8 cellular contexts compared by ENCODE assay signal in the genomic region with DNA sequence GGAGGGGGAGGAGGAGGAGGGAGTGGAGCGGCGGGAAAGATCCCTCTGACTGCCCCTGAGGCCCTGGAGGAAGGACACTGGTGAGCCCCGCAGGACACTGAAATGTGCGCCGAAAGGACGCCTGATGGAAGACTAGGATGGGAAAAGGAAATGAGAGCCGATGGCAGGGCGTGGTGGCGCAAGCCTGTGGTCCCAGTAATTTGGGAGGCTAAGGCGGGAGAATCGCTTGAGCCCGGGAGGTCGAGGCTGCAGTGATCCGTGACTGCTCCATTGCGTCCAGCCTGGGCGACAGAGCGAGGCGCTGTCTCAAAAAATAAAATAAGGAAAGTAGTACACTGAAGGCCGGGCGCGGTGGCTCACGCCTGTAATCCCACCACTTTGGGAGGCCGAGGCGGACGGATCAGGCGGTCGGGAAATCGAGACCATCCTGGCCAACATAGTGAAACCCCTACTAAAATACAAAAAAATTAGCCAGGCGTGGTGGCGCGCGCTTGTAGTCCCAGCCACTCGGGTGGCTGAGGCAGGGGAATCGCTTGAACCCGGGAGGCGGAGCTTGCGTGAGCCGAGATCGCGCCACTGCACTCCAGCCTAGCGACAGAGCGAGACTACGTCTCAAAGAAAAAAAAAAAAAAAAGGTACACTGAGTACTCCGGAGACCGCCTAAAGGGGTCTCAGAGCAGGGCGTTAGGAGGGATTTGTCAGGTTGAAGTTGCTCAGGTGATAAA. TPM values are rescaled to one million over a fixed set of nuclear protein-coding genes. Genes with fewer than 3 reads are reported as not detected.
DNase-seq lines count a peak whose midpoint lies in the region; TF ChIP-seq lines count a peak whose summit lies in the region.

No MANE protein-coding gene starts in this region.

- peak overlapping the region; percentile 99 for H3K27ac ChIP-seq in rectal smooth muscle tissue (ENCODE audit: low read depth, low read length)

- peak overlapping the region; percentile 98 for H3K9ac ChIP-seq in rectal smooth muscle tissue (ENCODE audit: low read length)

- in situ Hi-C loops in G401 (cut with HindIII; ENCODE audit: low sequenced_read_pairs): no loop called here
- in situ Hi-C loops in GM13977 (cut with MboI; ENCODE audit: low pct_unique_long_range_greater_than_20kb, low sequenced_read_pairs, unreplicated experiment): no loop called here

- H3K4me1 Mint-ChIP-seq in glutamatergic neuron (ENCODE audit: low read depth, unreplicated experiment): peaks cover 6% of the 10 kb centered on the region

- TF ChIP-seq CTCF in glutamatergic neuron (IDR thresholded peaks at IDR 0.05; ENCODE audit: partially characterized antibody, unreplicated experiment) (no peak), GM13977 (IDR thresholded peaks at IDR 0.05; ENCODE audit: extremely low read depth, insufficient read depth, missing control alignments) (no peak)

- no peaks in the 10 kb centered on the region for H3K27me3 ChIP-seq in rectal smooth muscle tissue (ENCODE audit: control insufficient read depth, insufficient read depth, low read length)

- H3K27ac Mint-ChIP-seq in glutamatergic neuron (ENCODE audit: unreplicated experiment): peak overlapping the region; percentile 94

- DNase-seq in G401 (ENCODE audit: low spot score): peak; percentile 37
- peak; percentile 58 for DNase-seq in NCI-H69 (lab: John Stamatoyannopoulos, UW)
- peak; percentile 39 to 51 for DNase-seq in activated T-helper 1 cell treated with anti-CD3 and anti-CD28 coated beads, Interleukin-2, amount 50 U/mL, for 16 hours (ENCODE audit: low read depth in 1 of 2, low spot score in 1 of 2)
- peak; percentile 49 for DNase-seq in glutamatergic neuron
- no peak for DNase-seq in GM13977 (ENCODE audit: low spot score)
- no peak for DNase-seq in NCI-H2171 treated with DMSO at 0.1 percent for 48 hours (lab: John Stamatoyannopoulos, UW)
- DNase-seq in hepatic stellate cell (ENCODE audit: low spot score): no peak

- H3K4me3 Mint-ChIP-seq in glutamatergic neuron (ENCODE audit: unreplicated experiment): peak overlapping the region; percentile 98

- no peaks in the 10 kb centered on the region for H3K36me3 ChIP-seq in rectal smooth muscle tissue (ENCODE audit: control insufficient read depth, insufficient read depth, low read length)

- H3K9me3 Mint-ChIP-seq in glutamatergic neuron (ENCODE audit: unreplicated experiment): peaks cover 2% of the 10 kb centered on the region

- H3K4me3 ChIP-seq in rectal smooth muscle tissue (ENCODE audit: low read length): peak overlapping the region; percentile 99

- H3K27me3 Mint-ChIP-seq in glutamatergic neuron (ENCODE audit: unreplicated experiment): peaks cover 4% of the 10 kb centered on the region

- H3K36me3 Mint-ChIP-seq in glutamatergic neuron (ENCODE audit: unreplicated experiment): no peaks in the 10 kb centered on the region

- peaks cover 11% of the 10 kb centered on the region for H3K4me1 ChIP-seq in rectal smooth muscle tissue (ENCODE audit: control insufficient read depth, insufficient read depth, low read length)

RNA-seq across cellular contexts. Expression of a gene that starts 0.6 kb away (rescaled TPM):
- 344 and 404 TPM in 2 replicates for total RNA-seq in G401 (2014; rRNA removed; shearing (Covaris generic))
- total RNA-seq in glutamatergic neuron (ENCODE audit: unreplicated experiment): 99.7 TPM

RNA-seq across cellular contexts. Expression of a gene that starts 27.4 kb away (rescaled TPM):
- total RNA-seq in G401 (2014; rRNA removed; shearing (Covaris generic)): 6.7 and 10.5 TPM in 2 replicates
- total RNA-seq in glutamatergic neuron (ENCODE audit: unreplicated experiment): 2.1 TPM

RNA-seq across cellular contexts. Expression of a gene that starts 38.1 kb away (rescaled TPM):
- not detected in 2 replicates for total RNA-seq in G401 (2014; rRNA removed; shearing (Covaris generic))
- total RNA-seq in glutamatergic neuron (ENCODE audit: unreplicated experiment): not detected

Comparison
In these comparisons a context has a peak if more than half of its experiments do, and no peak if none do; other contexts are left out.
1. DNase-seq: peak in G401 (single experiment), NCI-H69 (single experiment), activated T-helper 1 cell treated with anti-CD3 and anti-CD28 coated beads, Interleukin-2, amount 50 U/mL, for 16 hours (2 of 2) and glutamatergic neuron (single experiment); none in GM13977 (single experiment), NCI-H2171 treated with DMSO at 0.1 percent for 48 hours (single experiment) and hepatic stellate cell (single experiment).